1 cellular context compared by ENCODE assay signal in genomic region chr1:199301472-199301871, GRCh38.
TF ChIP-seq lines count a peak whose summit lies in the region.

No MANE protein-coding gene starts in this region.

TF ChIP-seq in HepG2, 621 proteins besides CTCF, POLR2A, EP300 and RAD21 (continued from another document):
- TF ChIP-seq, protein P1, sequence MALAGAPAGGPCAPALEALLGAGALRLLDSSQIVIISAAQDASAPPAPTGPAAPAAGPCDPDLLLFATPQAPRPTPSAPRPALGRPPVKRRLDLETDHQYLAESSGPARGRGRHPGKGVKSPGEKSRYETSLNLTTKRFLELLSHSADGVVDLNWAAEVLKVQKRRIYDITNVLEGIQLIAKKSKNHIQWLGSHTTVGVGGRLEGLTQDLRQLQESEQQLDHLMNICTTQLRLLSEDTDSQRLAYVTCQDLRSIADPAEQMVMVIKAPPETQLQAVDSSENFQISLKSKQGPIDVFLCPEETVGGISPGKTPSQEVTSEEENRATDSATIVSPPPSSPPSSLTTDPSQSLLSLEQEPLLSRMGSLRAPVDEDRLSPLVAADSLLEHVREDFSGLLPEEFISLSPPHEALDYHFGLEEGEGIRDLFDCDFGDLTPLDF (CRISPR knock-in tag; IDR thresholded peaks at IDR 0.05): no peak
- TF ChIP-seq SRY (CRISPR knock-in tag; IDR thresholded peaks at IDR 0.05) (no peak), NR2F6 (IDR thresholded peaks at IDR 0.05) (peak; percentile 78), NR2F6 (CRISPR knock-in tag; IDR thresholded peaks at IDR 0.05) (no peak), SMAD3 (CRISPR knock-in tag; IDR thresholded peaks at IDR 0.05) (no peak), STAT6 (CRISPR knock-in tag; IDR thresholded peaks at IDR 0.05; ENCODE audit: borderline replicate concordance) (no peak), ZNF17 (CRISPR knock-in tag; IDR thresholded peaks at IDR 0.05) (no peak), NR2F2 (IDR thresholded peaks at IDR 0.05; ENCODE audit: borderline replicate concordance, low read depth) (peak; percentile 78), ZNF160 (CRISPR knock-in tag; IDR thresholded peaks at IDR 0.05) (no peak), ZNF362 (CRISPR knock-in tag; IDR thresholded peaks at IDR 0.05; ENCODE audit: borderline replicate concordance) (no peak), THAP11 (CRISPR knock-in tag; IDR thresholded peaks at IDR 0.05) (no peak), YEATS4 (CRISPR knock-in tag; IDR thresholded peaks at IDR 0.05; ENCODE audit: borderline replicate concordance) (no peak), HMG20B (CRISPR knock-in tag; conservative IDR thresholded peaks at IDR 0.05) (no peak)
- TF ChIP-seq, protein P2, sequence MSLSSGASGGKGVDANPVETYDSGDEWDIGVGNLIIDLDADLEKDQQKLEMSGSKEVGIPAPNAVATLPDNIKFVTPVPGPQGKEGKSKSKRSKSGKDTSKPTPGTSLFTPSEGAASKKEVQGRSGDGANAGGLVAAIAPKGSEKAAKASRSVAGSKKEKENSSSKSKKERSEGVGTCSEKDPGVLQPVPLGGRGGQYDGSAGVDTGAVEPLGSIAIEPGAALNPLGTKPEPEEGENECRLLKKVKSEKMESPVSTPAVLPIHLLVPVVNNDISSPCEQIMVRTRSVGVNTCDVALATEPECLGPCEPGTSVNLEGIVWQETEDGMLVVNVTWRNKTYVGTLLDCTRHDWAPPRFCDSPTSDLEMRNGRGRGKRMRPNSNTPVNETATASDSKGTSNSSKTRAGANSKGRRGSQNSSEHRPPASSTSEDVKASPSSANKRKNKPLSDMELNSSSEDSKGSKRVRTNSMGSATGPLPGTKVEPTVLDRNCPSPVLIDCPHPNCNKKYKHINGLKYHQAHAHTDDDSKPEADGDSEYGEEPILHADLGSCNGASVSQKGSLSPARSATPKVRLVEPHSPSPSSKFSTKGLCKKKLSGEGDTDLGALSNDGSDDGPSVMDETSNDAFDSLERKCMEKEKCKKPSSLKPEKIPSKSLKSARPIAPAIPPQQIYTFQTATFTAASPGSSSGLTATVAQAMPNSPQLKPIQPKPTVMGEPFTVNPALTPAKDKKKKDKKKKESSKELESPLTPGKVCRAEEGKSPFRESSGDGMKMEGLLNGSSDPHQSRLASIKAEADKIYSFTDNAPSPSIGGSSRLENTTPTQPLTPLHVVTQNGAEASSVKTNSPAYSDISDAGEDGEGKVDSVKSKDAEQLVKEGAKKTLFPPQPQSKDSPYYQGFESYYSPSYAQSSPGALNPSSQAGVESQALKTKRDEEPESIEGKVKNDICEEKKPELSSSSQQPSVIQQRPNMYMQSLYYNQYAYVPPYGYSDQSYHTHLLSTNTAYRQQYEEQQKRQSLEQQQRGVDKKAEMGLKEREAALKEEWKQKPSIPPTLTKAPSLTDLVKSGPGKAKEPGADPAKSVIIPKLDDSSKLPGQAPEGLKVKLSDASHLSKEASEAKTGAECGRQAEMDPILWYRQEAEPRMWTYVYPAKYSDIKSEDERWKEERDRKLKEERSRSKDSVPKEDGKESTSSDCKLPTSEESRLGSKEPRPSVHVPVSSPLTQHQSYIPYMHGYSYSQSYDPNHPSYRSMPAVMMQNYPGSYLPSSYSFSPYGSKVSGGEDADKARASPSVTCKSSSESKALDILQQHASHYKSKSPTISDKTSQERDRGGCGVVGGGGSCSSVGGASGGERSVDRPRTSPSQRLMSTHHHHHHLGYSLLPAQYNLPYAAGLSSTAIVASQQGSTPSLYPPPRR (CRISPR knock-in tag; IDR thresholded peaks at IDR 0.05; ENCODE audit: borderline replicate concordance): 0 out of 2 replicates have a peak, but pooled peaks have one; percentile 32
- TF ChIP-seq, protein P3, sequence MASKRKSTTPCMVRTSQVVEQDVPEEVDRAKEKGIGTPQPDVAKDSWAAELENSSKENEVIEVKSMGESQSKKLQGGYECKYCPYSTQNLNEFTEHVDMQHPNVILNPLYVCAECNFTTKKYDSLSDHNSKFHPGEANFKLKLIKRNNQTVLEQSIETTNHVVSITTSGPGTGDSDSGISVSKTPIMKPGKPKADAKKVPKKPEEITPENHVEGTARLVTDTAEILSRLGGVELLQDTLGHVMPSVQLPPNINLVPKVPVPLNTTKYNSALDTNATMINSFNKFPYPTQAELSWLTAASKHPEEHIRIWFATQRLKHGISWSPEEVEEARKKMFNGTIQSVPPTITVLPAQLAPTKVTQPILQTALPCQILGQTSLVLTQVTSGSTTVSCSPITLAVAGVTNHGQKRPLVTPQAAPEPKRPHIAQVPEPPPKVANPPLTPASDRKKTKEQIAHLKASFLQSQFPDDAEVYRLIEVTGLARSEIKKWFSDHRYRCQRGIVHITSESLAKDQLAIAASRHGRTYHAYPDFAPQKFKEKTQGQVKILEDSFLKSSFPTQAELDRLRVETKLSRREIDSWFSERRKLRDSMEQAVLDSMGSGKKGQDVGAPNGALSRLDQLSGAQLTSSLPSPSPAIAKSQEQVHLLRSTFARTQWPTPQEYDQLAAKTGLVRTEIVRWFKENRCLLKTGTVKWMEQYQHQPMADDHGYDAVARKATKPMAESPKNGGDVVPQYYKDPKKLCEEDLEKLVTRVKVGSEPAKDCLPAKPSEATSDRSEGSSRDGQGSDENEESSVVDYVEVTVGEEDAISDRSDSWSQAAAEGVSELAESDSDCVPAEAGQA (IDR thresholded peaks at IDR 0.05; ENCODE audit: low read depth): no peak
- TF ChIP-seq, protein P3 (CRISPR knock-in tag; IDR thresholded peaks at IDR 0.05; ENCODE audit: borderline replicate concordance): no peak
- TF ChIP-seq, protein P4, sequence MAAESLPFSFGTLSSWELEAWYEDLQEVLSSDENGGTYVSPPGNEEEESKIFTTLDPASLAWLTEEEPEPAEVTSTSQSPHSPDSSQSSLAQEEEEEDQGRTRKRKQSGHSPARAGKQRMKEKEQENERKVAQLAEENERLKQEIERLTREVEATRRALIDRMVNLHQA (CRISPR knock-in tag; IDR thresholded peaks at IDR 0.05): no peak
